Comparison of ENCODE assay signal across 1 cellular context in the genomic region with DNA sequence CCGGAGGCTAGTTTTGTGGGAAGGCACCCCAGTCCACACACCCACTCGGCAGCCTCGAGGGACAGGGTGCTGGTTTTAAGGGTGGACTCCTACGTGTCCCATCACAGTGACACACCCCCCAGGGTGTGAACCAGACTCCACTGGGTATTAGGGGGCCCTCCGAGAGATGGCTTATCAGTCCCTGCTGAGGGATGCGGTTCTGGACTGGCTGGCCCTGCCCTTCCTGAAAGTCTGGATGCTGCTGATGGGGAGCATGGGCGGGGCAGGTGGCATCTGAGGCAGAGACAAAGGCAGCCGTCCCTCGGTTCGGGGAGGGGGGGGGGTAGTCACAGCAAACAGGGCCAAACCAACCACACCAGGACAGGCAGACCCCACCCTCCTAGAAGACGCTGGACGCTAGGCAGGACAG.
TF ChIP-seq lines count a peak whose summit lies in the region.

No MANE protein-coding gene starts in this region.

TF ChIP-seq in GM12878, 131 proteins besides CTCF, POLR2A, EP300 and RAD21:
- TF ChIP-seq BRCA1 (IDR thresholded peaks at IDR 0.05; ENCODE audit: low read depth, low read length) (no peak), TCF7 (IDR thresholded peaks at IDR 0.05; ENCODE audit: borderline replicate concordance) (no peak), NR2F1 (conservative IDR thresholded peaks at IDR 0.05) (no peak), YY1 (IDR thresholded peaks at IDR 0.05; ENCODE audit: low read depth, low read length) (no peak), NR2C1 (IDR thresholded peaks at IDR 0.05) (no peak), ZBED1 (IDR thresholded peaks at IDR 0.05; ENCODE audit: borderline replicate concordance) (no peak), JUNB (IDR thresholded peaks at IDR 0.05) (no peak), CBX5 (IDR thresholded peaks at IDR 0.05; ENCODE audit: low read depth) (no peak), KDM1A (IDR thresholded peaks at IDR 0.05; ENCODE audit: borderline replicate concordance) (no peak)
- TF ChIP-seq, protein P1, sequence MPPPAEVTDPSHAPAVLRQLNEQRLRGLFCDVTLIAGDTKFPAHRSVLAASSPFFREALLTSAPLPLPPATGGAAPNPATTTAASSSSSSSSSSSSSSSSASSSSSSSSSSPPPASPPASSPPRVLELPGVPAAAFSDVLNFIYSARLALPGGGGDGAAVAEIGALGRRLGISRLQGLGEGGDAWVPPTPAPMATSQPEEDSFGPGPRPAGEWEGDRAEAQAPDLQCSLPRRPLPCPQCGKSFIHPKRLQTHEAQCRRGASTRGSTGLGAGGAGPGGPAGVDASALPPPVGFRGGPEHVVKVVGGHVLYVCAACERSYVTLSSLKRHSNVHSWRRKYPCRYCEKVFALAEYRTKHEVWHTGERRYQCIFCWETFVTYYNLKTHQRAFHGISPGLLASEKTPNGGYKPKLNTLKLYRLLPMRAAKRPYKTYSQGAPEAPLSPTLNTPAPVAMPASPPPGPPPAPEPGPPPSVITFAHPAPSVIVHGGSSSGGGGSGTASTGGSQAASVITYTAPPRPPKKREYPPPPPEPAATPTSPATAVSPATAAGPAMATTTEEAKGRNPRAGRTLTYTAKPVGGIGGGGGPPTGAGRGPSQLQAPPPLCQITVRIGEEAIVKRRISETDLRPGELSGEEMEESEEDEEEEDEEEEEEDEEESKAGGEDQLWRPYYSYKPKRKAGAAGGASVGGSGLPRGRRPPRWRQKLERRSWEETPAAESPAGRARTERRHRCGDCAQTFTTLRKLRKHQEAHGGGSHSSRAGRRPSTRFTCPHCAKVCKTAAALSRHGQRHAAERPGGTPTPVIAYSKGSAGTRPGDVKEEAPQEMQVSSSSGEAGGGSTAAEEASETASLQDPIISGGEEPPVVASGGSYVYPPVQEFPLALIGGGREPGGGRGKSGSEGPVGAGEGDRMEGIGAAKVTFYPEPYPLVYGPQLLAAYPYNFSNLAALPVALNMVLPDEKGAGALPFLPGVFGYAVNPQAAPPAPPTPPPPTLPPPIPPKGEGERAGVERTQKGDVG (CRISPR knock-in tag; IDR thresholded peaks at IDR 0.05), result no peak
- TF ChIP-seq, protein P2, sequence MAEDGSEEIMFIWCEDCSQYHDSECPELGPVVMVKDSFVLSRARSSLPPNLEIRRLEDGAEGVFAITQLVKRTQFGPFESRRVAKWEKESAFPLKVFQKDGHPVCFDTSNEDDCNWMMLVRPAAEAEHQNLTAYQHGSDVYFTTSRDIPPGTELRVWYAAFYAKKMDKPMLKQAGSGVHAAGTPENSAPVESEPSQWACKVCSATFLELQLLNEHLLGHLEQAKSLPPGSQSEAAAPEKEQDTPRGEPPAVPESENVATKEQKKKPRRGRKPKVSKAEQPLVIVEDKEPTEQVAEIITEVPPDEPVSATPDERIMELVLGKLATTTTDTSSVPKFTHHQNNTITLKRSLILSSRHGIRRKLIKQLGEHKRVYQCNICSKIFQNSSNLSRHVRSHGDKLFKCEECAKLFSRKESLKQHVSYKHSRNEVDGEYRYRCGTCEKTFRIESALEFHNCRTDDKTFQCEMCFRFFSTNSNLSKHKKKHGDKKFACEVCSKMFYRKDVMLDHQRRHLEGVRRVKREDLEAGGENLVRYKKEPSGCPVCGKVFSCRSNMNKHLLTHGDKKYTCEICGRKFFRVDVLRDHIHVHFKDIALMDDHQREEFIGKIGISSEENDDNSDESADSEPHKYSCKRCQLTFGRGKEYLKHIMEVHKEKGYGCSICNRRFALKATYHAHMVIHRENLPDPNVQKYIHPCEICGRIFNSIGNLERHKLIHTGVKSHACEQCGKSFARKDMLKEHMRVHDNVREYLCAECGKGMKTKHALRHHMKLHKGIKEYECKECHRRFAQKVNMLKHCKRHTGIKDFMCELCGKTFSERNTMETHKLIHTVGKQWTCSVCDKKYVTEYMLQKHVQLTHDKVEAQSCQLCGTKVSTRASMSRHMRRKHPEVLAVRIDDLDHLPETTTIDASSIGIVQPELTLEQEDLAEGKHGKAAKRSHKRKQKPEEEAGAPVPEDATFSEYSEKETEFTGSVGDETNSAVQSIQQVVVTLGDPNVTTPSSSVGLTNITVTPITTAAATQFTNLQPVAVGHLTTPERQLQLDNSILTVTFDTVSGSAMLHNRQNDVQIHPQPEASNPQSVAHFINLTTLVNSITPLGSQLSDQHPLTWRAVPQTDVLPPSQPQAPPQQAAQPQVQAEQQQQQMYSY (CRISPR knock-in tag; IDR thresholded peaks at IDR 0.05), result no peak
- TF ChIP-seq, protein P3, sequence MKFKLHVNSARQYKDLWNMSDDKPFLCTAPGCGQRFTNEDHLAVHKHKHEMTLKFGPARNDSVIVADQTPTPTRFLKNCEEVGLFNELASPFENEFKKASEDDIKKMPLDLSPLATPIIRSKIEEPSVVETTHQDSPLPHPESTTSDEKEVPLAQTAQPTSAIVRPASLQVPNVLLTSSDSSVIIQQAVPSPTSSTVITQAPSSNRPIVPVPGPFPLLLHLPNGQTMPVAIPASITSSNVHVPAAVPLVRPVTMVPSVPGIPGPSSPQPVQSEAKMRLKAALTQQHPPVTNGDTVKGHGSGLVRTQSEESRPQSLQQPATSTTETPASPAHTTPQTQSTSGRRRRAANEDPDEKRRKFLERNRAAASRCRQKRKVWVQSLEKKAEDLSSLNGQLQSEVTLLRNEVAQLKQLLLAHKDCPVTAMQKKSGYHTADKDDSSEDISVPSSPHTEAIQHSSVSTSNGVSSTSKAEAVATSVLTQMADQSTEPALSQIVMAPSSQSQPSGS (IDR thresholded peaks at IDR 0.05; ENCODE audit: low read length), result no peak
